In genomic region chr16:87279094-87279658, GRCh38 we compare ENCODE assay signal across 14 cellular contexts. TPM values are rescaled to one million over a fixed set of nuclear protein-coding genes. Genes with fewer than 3 reads are reported as not detected.
A peak's percentile ranks its signal among the peaks of the same experiment; 100 is the strongest.
DNase-seq lines count a peak whose midpoint lies in the region; ATAC-seq, FAIRE-seq and TF ChIP-seq lines count a peak whose summit lies in the region.
"Had no signal": no experiment of that assay in that cellular context is flagged by ENCODE, and none has a peak within 500 bp of the region (broad histone marks: within the 10 kb centered on the region; RNA-seq: fewer than 3 reads in every experiment).

No MANE protein-coding gene starts in this region.

- H2AFZ ChIP-seq in mesenchymal stem cell (ENCODE audit: low read depth, low read length), result no peak overlapping the region

- H3K4ac ChIP-seq in mesenchymal stem cell (ENCODE audit: low read depth in 1 of 2, low read length in 2 of 2), result no peak overlapping the region

- H3K9me3 ChIP-seq in mesenchymal stem cell (ENCODE audit: control insufficient read depth, low read length), result no peaks in the 10 kb centered on the region
- no peaks in the 10 kb centered on the region for H3K9me3 ChIP-seq in ascending aorta
- H3K9me3 ChIP-seq: HAP-1, SJCRH30 had no signal

- H3K79me1 ChIP-seq in mesenchymal stem cell (replicated peaks; ENCODE audit: low read length, poor library complexity, severe bottlenecking), result no peaks in the 10 kb centered on the region

- H2BK12ac ChIP-seq in mesenchymal stem cell (ENCODE audit: low read length in 2 of 2), result no peak overlapping the region

- intact Hi-C loops in Calu3 (cut with micrococcal nuclease; ENCODE audit: unreplicated experiment), result loop anchor here (2.0 kb wide), 1 partner anchor 714 kb away; no protein-coding TSS in a partner anchor
- intact Hi-C loops in posterior vena cava (cut with DNase I), result loop anchor here (2.0 to 10.0 kb wide), 5 partner anchors 77 to 717 kb away; no protein-coding TSS in a partner anchor
- intact Hi-C loops in ascending aorta (cut with DNase I), result loop anchor here (2.0 kb wide), 4 partner anchors 78 to 218 kb away; no protein-coding TSS in a partner anchor

- no peak overlapping the region for H2AK5ac ChIP-seq in mesenchymal stem cell (ENCODE audit: low read length, severe bottlenecking)

- H3K36me3 Mint-ChIP-seq in Calu3 (ENCODE audit: insufficient read depth, unreplicated experiment), result no peaks in the 10 kb centered on the region

- H3K4me3 ChIP-seq in mesenchymal stem cell (ENCODE audit: insufficient read depth in 1 of 2, low read depth in 1 of 2, low read length in 2 of 2) (no peak overlapping the region), ascending aorta (no peak overlapping the region)
- H3K4me3 ChIP-seq: HAP-1, SJCRH30 had no signal

- H3K36me3 ChIP-seq in mesenchymal stem cell (ENCODE audit: control insufficient read depth in 1 of 2, insufficient read depth in 2 of 2, low read depth in 1 of 2, low read length in 2 of 2) (peaks cover 0 to 5% of the 10 kb centered on the region in 2 experiments), ascending aorta (no peaks in the 10 kb centered on the region)
- H3K36me3 ChIP-seq: HAP-1, SJCRH30 had no signal

- CTCF ChIA-PET in Calu3 (lab: Charles Lee), result interaction anchor here (0.6 to 2.5 kb wide), 9 partner anchors 16 to 970 kb away, joined by 3 to 27 read pairs (median 5); no protein-coding TSS in a partner anchor

- TF ChIP-seq CTCF in Calu3 (IDR thresholded peaks at IDR 0.05; ENCODE audit: unreplicated experiment) (no peak), D721Med (IDR thresholded peaks at IDR 0.05; ENCODE audit: insufficient read depth, missing control alignments) (no peak), ascending aorta (IDR thresholded peaks at IDR 0.05) (no peak)

- H3K27me3 ChIP-seq in mesenchymal stem cell (ENCODE audit: control insufficient read depth in 1 of 2, insufficient read depth in 1 of 2, low read length in 2 of 2) (peaks cover 4 to 16% of the 10 kb centered on the region in 2 experiments), ascending aorta (no peaks in the 10 kb centered on the region)
- H3K27me3 ChIP-seq: SJCRH30 had no signal

- 80% methylated on average over 18 of the region's 18 CpGs for WGBS in mesenchymal stem cell

- H3K4me1 Mint-ChIP-seq in Calu3 (ENCODE audit: low read depth, unreplicated experiment), result peaks cover 13% of the 10 kb centered on the region

- H3K23ac ChIP-seq in mesenchymal stem cell (ENCODE audit: low read length in 2 of 2), result peak overlapping the region in 1 of 2 experiments; percentile 54

- H3K27ac Mint-ChIP-seq in Calu3 (ENCODE audit: unreplicated experiment), result no peak overlapping the region

- ATAC-seq in SK-N-SH treated with all-trans-retinoic acid at 6 μM for 48 hours, result peak; percentile 23

- H3K9ac ChIP-seq in mesenchymal stem cell (ENCODE audit: low read length), result no peak overlapping the region

- H3K4me2 ChIP-seq in mesenchymal stem cell (ENCODE audit: low read length, poor library complexity, severe bottlenecking), result peak overlapping the region; percentile 52

- no peak for DNase-seq in Calu3
- no peak for DNase-seq in mesenchymal stem cell
- DNase-seq in posterior vena cava (ENCODE audit: low spot score), result peak; percentile 56
- no peak for DNase-seq in stimulated activated naive CD4-positive, alpha-beta T cell (lab: John Stamatoyannopoulos, UW)
- DNase-seq in D721Med (ENCODE audit: insufficient read length, low spot score), result no peak
- no peak for DNase-seq in ascending aorta (ENCODE audit: low spot score in 2 of 2)
- DNase-seq: COR-L47; NCI-H187 treated with DMSO at 0.1 percent for 48 hours; NK-92 treated with Interleukin-12 subunit alpha and Interleukin-12 subunit beta, amount 100 ng/mL, for 24 hours had no signal

- H2BK120ac ChIP-seq in mesenchymal stem cell (ENCODE audit: low read depth, low read length), result no peak overlapping the region

- H3K4me3 Mint-ChIP-seq in Calu3 (ENCODE audit: low read depth, unreplicated experiment), result peak overlapping the region; percentile 57

- H3K4me1 ChIP-seq in mesenchymal stem cell (ENCODE audit: control insufficient read depth, insufficient read depth, low read depth, low read length) (peaks cover 9% of the 10 kb centered on the region), ascending aorta (no peaks in the 10 kb centered on the region)
- H3K4me1 ChIP-seq: HAP-1, SJCRH30 had no signal

- no peak overlapping the region for H2BK15ac ChIP-seq in mesenchymal stem cell (ENCODE audit: low read depth, poor library complexity, severe bottlenecking)

- H2BK5ac ChIP-seq in mesenchymal stem cell (ENCODE audit: low read depth, low read length, poor library complexity, severe bottlenecking), result no peak overlapping the region

- H3K9me3 Mint-ChIP-seq in Calu3 (ENCODE audit: low read depth, unreplicated experiment), result no peaks in the 10 kb centered on the region

- H4K8ac ChIP-seq in mesenchymal stem cell (ENCODE audit: low read length), result no peak overlapping the region

- no peak overlapping the region for H3K14ac ChIP-seq in mesenchymal stem cell (ENCODE audit: low read length in 2 of 2)

- no peak overlapping the region for H3K18ac ChIP-seq in mesenchymal stem cell (ENCODE audit: low read depth in 1 of 2, low read length in 2 of 2)

- no peak overlapping the region for H3K27ac ChIP-seq in mesenchymal stem cell (ENCODE audit: low read length, poor library complexity, severe bottlenecking)
- H3K27ac ChIP-seq in ascending aorta, result no peak overlapping the region
- H3K27ac ChIP-seq: HL-60, SJCRH30 had no signal

- FAIRE-seq in D721Med (lab: Jason Lieb, UNC), result no peak
- FAIRE-seq: GM19239 had no signal

- no peak overlapping the region for H4K91ac ChIP-seq in mesenchymal stem cell (ENCODE audit: low read length)

- H3K27me3 Mint-ChIP-seq in Calu3 (ENCODE audit: unreplicated experiment), result peaks cover 66% of the 10 kb centered on the region

- no TSS peak for BruUV-seq in Calu3 (replicated peaks; lab: Mats Ljungman, UMichigan)

TF ChIP-seq in SK-N-SH treated with all-trans-retinoic acid at 6 μM for 48 hours, 23 proteins besides CTCF, POLR2A, EP300 and RAD21 (continues in another document):
- TF ChIP-seq POU6F1 (CRISPR knock-in tag; IDR thresholded peaks at IDR 0.05; ENCODE audit: borderline replicate concordance, low read depth) (no peak), ZFP3 (CRISPR knock-in tag; IDR thresholded peaks at IDR 0.05) (no peak), ESRRG (CRISPR knock-in tag; IDR thresholded peaks at IDR 0.05) (no peak), ZFP30 (CRISPR knock-in tag; IDR thresholded peaks at IDR 0.05) (no peak), SNAI2 (CRISPR knock-in tag; IDR thresholded peaks at IDR 0.05) (no peak), BACH2 (CRISPR knock-in tag; IDR thresholded peaks at IDR 0.05; ENCODE audit: borderline replicate concordance) (no peak), ZNF8 (CRISPR knock-in tag; IDR thresholded peaks at IDR 0.05) (no peak), ISL1 (CRISPR knock-in tag; IDR thresholded peaks at IDR 0.05) (no peak), CREB5 (CRISPR knock-in tag; IDR thresholded peaks at IDR 0.05; ENCODE audit: low read depth) (no peak), GLIS3 (CRISPR knock-in tag; IDR thresholded peaks at IDR 0.05) (no peak)
- TF ChIP-seq, protein P1, sequence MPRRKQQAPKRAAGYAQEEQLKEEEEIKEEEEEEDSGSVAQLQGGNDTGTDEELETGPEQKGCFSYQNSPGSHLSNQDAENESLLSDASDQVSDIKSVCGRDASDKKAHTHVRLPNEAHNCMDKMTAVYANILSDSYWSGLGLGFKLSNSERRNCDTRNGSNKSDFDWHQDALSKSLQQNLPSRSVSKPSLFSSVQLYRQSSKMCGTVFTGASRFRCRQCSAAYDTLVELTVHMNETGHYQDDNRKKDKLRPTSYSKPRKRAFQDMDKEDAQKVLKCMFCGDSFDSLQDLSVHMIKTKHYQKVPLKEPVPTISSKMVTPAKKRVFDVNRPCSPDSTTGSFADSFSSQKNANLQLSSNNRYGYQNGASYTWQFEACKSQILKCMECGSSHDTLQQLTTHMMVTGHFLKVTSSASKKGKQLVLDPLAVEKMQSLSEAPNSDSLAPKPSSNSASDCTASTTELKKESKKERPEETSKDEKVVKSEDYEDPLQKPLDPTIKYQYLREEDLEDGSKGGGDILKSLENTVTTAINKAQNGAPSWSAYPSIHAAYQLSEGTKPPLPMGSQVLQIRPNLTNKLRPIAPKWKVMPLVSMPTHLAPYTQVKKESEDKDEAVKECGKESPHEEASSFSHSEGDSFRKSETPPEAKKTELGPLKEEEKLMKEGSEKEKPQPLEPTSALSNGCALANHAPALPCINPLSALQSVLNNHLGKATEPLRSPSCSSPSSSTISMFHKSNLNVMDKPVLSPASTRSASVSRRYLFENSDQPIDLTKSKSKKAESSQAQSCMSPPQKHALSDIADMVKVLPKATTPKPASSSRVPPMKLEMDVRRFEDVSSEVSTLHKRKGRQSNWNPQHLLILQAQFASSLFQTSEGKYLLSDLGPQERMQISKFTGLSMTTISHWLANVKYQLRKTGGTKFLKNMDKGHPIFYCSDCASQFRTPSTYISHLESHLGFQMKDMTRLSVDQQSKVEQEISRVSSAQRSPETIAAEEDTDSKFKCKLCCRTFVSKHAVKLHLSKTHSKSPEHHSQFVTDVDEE (CRISPR knock-in tag; IDR thresholded peaks at IDR 0.05), result no peak

RNA-seq across cellular contexts. Expression of gene C16orf95, which starts 38.0 kb away (rescaled TPM):
- 3.8 and 3.9 TPM in 2 replicates for total RNA-seq in Calu3 (2022)
- 3.7 TPM for polyA plus RNA-seq in mesenchymal stem cell (2013, experiment 1 of 2)
- 3.9 TPM for polyA plus RNA-seq in mesenchymal stem cell (2013, experiment 2 of 2)
- total RNA-seq in posterior vena cava, result 1 to 10 TPM; 1.1 to 3.1 TPM
- not detected for total RNA-seq in ascending aorta
